In the genomic region with DNA sequence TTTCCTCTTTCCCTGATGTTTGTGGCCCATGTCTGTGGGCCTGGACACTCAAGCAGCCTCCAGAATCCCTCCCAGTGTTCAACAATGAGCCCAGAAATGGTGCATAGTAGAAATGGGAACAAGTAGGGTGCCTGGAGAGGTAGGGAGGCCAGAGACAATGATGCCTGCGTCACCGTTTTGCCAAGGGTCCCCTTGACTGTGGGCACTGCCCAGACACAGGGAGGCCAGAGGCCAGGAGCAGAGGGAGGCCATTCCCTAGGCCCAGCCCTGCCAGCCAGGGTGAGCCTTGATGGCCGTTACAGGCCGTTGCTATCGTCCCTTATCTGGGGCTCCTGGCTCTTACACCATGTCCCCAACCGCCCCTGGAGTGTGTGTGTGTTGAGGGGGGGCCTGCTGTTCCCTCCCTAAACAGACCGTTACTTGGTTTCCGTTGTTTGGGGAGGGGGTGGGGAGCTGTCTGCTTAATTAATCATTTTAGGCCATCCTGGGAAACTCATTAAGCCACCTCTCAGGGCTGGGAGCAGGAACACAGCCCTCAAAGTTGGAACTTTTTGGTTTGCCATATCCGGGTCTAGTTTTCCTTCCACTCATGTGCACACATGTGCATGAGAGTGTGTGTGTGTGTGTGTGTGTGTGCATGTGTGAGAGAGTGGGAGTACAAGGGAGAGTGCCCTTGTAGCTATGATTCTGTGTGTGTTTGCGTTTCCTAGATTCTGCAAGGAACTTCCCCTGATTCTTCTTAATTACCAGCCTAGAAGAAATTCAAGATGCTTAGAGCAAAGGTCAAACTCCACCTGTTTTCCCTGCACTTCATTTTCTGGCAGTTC, we compare ENCODE assay signal across 11 cellular contexts.
A peak's percentile ranks its signal among the peaks of the same experiment; 100 is the strongest.
DNase-seq lines count a peak whose midpoint lies in the region; ATAC-seq, FAIRE-seq and TF ChIP-seq lines count a peak whose summit lies in the region.
"Had no signal": no experiment of that assay in that cellular context is flagged by ENCODE, and none has a peak within 500 bp of the region (broad histone marks: within the 10 kb centered on the region; RNA-seq: fewer than 3 reads in every experiment).

No MANE protein-coding gene starts in this region.

- no peak for ATAC-seq in left lung
- no peak for ATAC-seq in GM18505 (IDR thresholded peaks at IDR 0.05; ENCODE audit: unreplicated experiment)
- no peak for ATAC-seq in HG02973 (IDR thresholded peaks at IDR 0.05; ENCODE audit: unreplicated experiment)
- ATAC-seq: foreskin keratinocyte had no signal

- intact Hi-C loops in left lung (cut with DNase I): loop anchor here in 1 of 2 donors (10.0 kb wide), 1 partner anchor 73 kb away; no protein-coding TSS in a partner anchor

- H3K9ac ChIP-seq in HUES64 (ENCODE audit: low read depth, low read length): no peak overlapping the region

- H3K27me3 ChIP-seq in HUES64 (ENCODE audit: insufficient read depth, low read length) (no peaks in the 10 kb centered on the region), WERI-Rb-1 (ENCODE audit: insufficient read depth, low read depth, severe bottlenecking) (no peaks in the 10 kb centered on the region), left lung (peaks cover 0 to 10% of the 10 kb centered on the region in 2 donors), small intestine (ENCODE audit: control insufficient read depth in 2 of 2, insufficient read depth in 2 of 2, low read length in 2 of 2) (no peaks in the 10 kb centered on the region)
- H3K27me3 ChIP-seq: foreskin keratinocyte had no signal

- WGBS in HUES64: 94% methylated on average over 6 of the region's 10 CpGs
- 10 to 26% (median 18%) methylated on average over 10 of the region's 10 CpGs for WGBS in small intestine, 3 donors

- no peak for TF ChIP-seq CTCF in WERI-Rb-1 (IDR thresholded peaks at IDR 0.05; ENCODE audit: low read depth, low read length)
- TF ChIP-seq CTCF in left lung (IDR thresholded peaks at IDR 0.05): no peak

- no peak for TF ChIP-seq POLR2A in GM18505 (IDR thresholded peaks at IDR 0.05; ENCODE audit: borderline replicate concordance, extremely low read depth, insufficient read depth, insufficient read length)

- DNase-seq in WERI-Rb-1: no peak
- no peak for DNase-seq in left lung
- peak; percentile 85 for DNase-seq in small intestine
- DNase-seq in DMS79 (lab: John Stamatoyannopoulos, UW): no peak
- DNase-seq in SIG-M5 treated with dmso at 0.1 percent for 504 hours (lab: John Stamatoyannopoulos, UW; ENCODE audit: unreplicated experiment): no peak
- DNase-seq: activated CD4-positive, CD25-positive, alpha-beta regulatory T cell; foreskin keratinocyte; stimulated activated naive CD4-positive, alpha-beta T cell had no signal

- H3K9me3 ChIP-seq in HUES64 (ENCODE audit: insufficient read depth, low read depth, low read length) (no peaks in the 10 kb centered on the region), WERI-Rb-1 (ENCODE audit: severe bottlenecking) (no peaks in the 10 kb centered on the region), left lung (no peaks in the 10 kb centered on the region), small intestine (ENCODE audit: control insufficient read depth, low read depth) (no peaks in the 10 kb centered on the region)

- H3K36me3 ChIP-seq in HUES64 (ENCODE audit: insufficient read depth, low read length) (no peaks in the 10 kb centered on the region), WERI-Rb-1 (no peaks in the 10 kb centered on the region), left lung (no peaks in the 10 kb centered on the region), small intestine (ENCODE audit: control insufficient read depth in 2 of 2, insufficient read depth in 2 of 2, low read length in 2 of 2) (no peaks in the 10 kb centered on the region)

- FAIRE-seq in small intestine (lab: Jason Lieb, UNC): no peak

- H3K4me3 ChIP-seq in HUES64 (ENCODE audit: low read length) (no peak overlapping the region), WERI-Rb-1 (ENCODE audit: low read depth, low read length) (no peak overlapping the region), left lung (no peak overlapping the region), small intestine (ENCODE audit: low read depth in 1 of 2, low read length in 2 of 2) (no peak overlapping the region)

- peaks cover 81% of the 10 kb centered on the region for H3K4me1 ChIP-seq in HUES64 (ENCODE audit: insufficient read depth, low read length)
- peaks cover 57 to 78% of the 10 kb centered on the region in 2 donors for H3K4me1 ChIP-seq in left lung
- peaks cover 20 to 31% of the 10 kb centered on the region in 2 donors for H3K4me1 ChIP-seq in small intestine (ENCODE audit: control insufficient read depth in 2 of 2, insufficient read depth in 1 of 2, low read depth in 1 of 2, low read length in 1 of 2)

- H3K27ac ChIP-seq in HUES64 (ENCODE audit: low read depth, low read length): peak overlapping the region; percentile 86
- H3K27ac ChIP-seq in WERI-Rb-1: peak overlapping the region; percentile 82
- H3K27ac ChIP-seq in left lung: peak overlapping the region; percentile 73 to 88
- H3K27ac ChIP-seq in small intestine (ENCODE audit: low read depth in 1 of 2, low read length in 1 of 2): peak overlapping the region; percentile 28 to 95
- H3K27ac ChIP-seq: foreskin keratinocyte had no signal
